16 cellular contexts compared by ENCODE assay signal in genomic region chr15:82183121-82184031, GRCh38.
DNase-seq lines count a peak whose midpoint lies in the region; ATAC-seq and TF ChIP-seq lines count a peak whose summit lies in the region.
"Had no signal": no experiment of that assay in that cellular context is flagged by ENCODE, and none has a peak within 500 bp of the region (broad histone marks: within the 10 kb centered on the region; RNA-seq: fewer than 3 reads in every experiment).

No MANE protein-coding gene starts in this region.

- H3K36me3 Mint-ChIP-seq in activated naive CD8-positive, alpha-beta T cell treated with anti-CD3 and anti-CD28 coated beads, Interleukin-2, amount 50 U/mL, for 24 hours (ENCODE audit: low read depth): no peaks in the 10 kb centered on the region
- H3K36me3 Mint-ChIP-seq: neural progenitor cell; stimulated activated effector memory CD8-positive, alpha-beta T cell treated with anti-CD3 and anti-CD28 coated beads, Interleukin-12 subunit alpha, Interleukin-12 subunit beta, amount 100 ng/mL, for 72 hours had no signal

- no peak overlapping the region for H3K27ac Mint-ChIP-seq in activated naive CD8-positive, alpha-beta T cell treated with anti-CD3 and anti-CD28 coated beads, Interleukin-2, amount 50 U/mL, for 24 hours
- H3K27ac Mint-ChIP-seq: CD8-positive, alpha-beta memory T cell; neural progenitor cell; stimulated activated effector memory CD8-positive, alpha-beta T cell treated with anti-CD3 and anti-CD28 coated beads, Interleukin-12 subunit alpha, Interleukin-12 subunit beta, amount 100 ng/mL, for 72 hours had no signal

- H3K4me3 ChIP-seq in MG63 (no peak overlapping the region), dorsolateral prefrontal cortex (peak overlapping the region in 2 of 59 donors; percentile 4 to 11), Peyer's patch (no peak overlapping the region)
- H3K4me3 ChIP-seq: neural progenitor cell had no signal

- no peaks in the 10 kb centered on the region for H3K9me3 ChIP-seq in MG63
- no peaks in the 10 kb centered on the region for H3K9me3 ChIP-seq in Peyer's patch

- DNase-seq in MG63 (peak; percentile 8), dorsolateral prefrontal cortex (no peak), superior temporal gyrus (ENCODE audit: extremely low spot score) (peak; percentile 70), NOMO-1 (lab: John Stamatoyannopoulos, UW; ENCODE audit: unreplicated experiment in 2 of 2) (no peak), Peyer's patch (no peak), A172 (ENCODE audit: low spot score) (no peak)
- no peak for DNase-seq in activated naive CD8-positive, alpha-beta T cell treated with anti-CD3 and anti-CD28 coated beads, Interleukin-2, amount 50 U/mL, for 24 hours
- DNase-seq: CD8-positive, alpha-beta memory T cell; MM.1S; NCI-H524; SHP77; stimulated activated CD4-positive, alpha-beta T cell treated with anti-CD3 and anti-CD28 coated beads, Interleukin-2, amount 100 ng/mL, for 24 hours had no signal

- peak overlapping the region in 55 of 59 donors; percentile 25 to 89 (median 76) for H3K27ac ChIP-seq in dorsolateral prefrontal cortex
- peak overlapping the region; percentile 69 for H3K27ac ChIP-seq in layer of hippocampus (ENCODE audit: low read depth, low read length)
- no peak overlapping the region for H3K27ac ChIP-seq in Peyer's patch
- H3K27ac ChIP-seq: HL-60, neural progenitor cell had no signal

- peaks cover 0 to 2% (median 0%) of the 10 kb centered on the region in 4 donors for H3K4me1 ChIP-seq in Peyer's patch

- H3K4me1 Mint-ChIP-seq in activated naive CD8-positive, alpha-beta T cell treated with anti-CD3 and anti-CD28 coated beads, Interleukin-2, amount 50 U/mL, for 24 hours: no peaks in the 10 kb centered on the region
- H3K4me1 Mint-ChIP-seq: neural progenitor cell; stimulated activated effector memory CD8-positive, alpha-beta T cell treated with anti-CD3 and anti-CD28 coated beads, Interleukin-12 subunit alpha, Interleukin-12 subunit beta, amount 100 ng/mL, for 72 hours had no signal

- no peak for TF ChIP-seq CTCF in dorsolateral prefrontal cortex (IDR thresholded peaks at IDR 0.05 in 54 of 56, conservative IDR thresholded peaks at IDR 0.05 in 2 of 56; ENCODE audit: low read depth in 1 of 56, partially characterized antibody in 56 of 56)
- TF ChIP-seq CTCF in Peyer's patch (IDR thresholded peaks at IDR 0.05): no peak

- no peak for TF ChIP-seq POLR2A in Peyer's patch (IDR thresholded peaks at IDR 0.05)

- H3K36me3 ChIP-seq in MG63: no peaks in the 10 kb centered on the region; the same call in 1 of the 2 replicates
- H3K36me3 ChIP-seq in Peyer's patch: peaks cover 0 to 8% (median 0%) of the 10 kb centered on the region in 3 donors

- intact Hi-C loops in dorsolateral prefrontal cortex (cut with DNase I): loop anchor here in 1 of 2 donors (5.0 kb wide), 1 partner anchor 136 kb away; the partner anchor contains the start of gene MEX3B

- ATAC-seq in activated naive CD8-positive, alpha-beta T cell treated with anti-CD3 and anti-CD28 coated beads, Interleukin-2, amount 50 U/mL, for 24 hours: no peak
- ATAC-seq: stimulated activated effector memory CD8-positive, alpha-beta T cell treated with anti-CD3 and anti-CD28 coated beads, Interleukin-12 subunit alpha, Interleukin-12 subunit beta, amount 100 ng/mL, for 72 hours had no signal

- H3K27me3 Mint-ChIP-seq in activated naive CD8-positive, alpha-beta T cell treated with anti-CD3 and anti-CD28 coated beads, Interleukin-2, amount 50 U/mL, for 24 hours: no peaks in the 10 kb centered on the region

- no peaks in the 10 kb centered on the region for H3K9me3 Mint-ChIP-seq in activated naive CD8-positive, alpha-beta T cell treated with anti-CD3 and anti-CD28 coated beads, Interleukin-2, amount 50 U/mL, for 24 hours
- H3K9me3 Mint-ChIP-seq: CD8-positive, alpha-beta memory T cell; neural progenitor cell; stimulated activated effector memory CD8-positive, alpha-beta T cell treated with anti-CD3 and anti-CD28 coated beads, Interleukin-12 subunit alpha, Interleukin-12 subunit beta, amount 100 ng/mL, for 72 hours had no signal

- H3K27me3 ChIP-seq in MG63: no peaks in the 10 kb centered on the region
- no peaks in the 10 kb centered on the region for H3K27me3 ChIP-seq in dorsolateral prefrontal cortex
- no peaks in the 10 kb centered on the region for H3K27me3 ChIP-seq in layer of hippocampus (ENCODE audit: control insufficient read depth, insufficient read depth, low read length)
- H3K27me3 ChIP-seq in Peyer's patch: no peaks in the 10 kb centered on the region
- H3K27me3 ChIP-seq: neural progenitor cell had no signal

- no peak overlapping the region for H3K4me3 Mint-ChIP-seq in activated naive CD8-positive, alpha-beta T cell treated with anti-CD3 and anti-CD28 coated beads, Interleukin-2, amount 50 U/mL, for 24 hours
- H3K4me3 Mint-ChIP-seq: CD8-positive, alpha-beta memory T cell; neural progenitor cell; stimulated activated effector memory CD8-positive, alpha-beta T cell treated with anti-CD3 and anti-CD28 coated beads, Interleukin-12 subunit alpha, Interleukin-12 subunit beta, amount 100 ng/mL, for 72 hours had no signal

Comparison
In these comparisons a context has a peak if more than half of its experiments do, and no peak if none do; other contexts are left out.
1. DNase-seq: peak in MG63 (single experiment) and superior temporal gyrus (single experiment); none in dorsolateral prefrontal cortex (0 of 10), NOMO-1 (0 of 2), activated naive CD8-positive, alpha-beta T cell treated with anti-CD3 and anti-CD28 coated beads, Interleukin-2, amount 50 U/mL, for 24 hours (single experiment), Peyer's patch (0 of 3) and A172 (single experiment).
2. H3K27ac ChIP-seq: peak in dorsolateral prefrontal cortex (55 of 59) and layer of hippocampus (single experiment); none in Peyer's patch (0 of 4).